In the genomic region with DNA sequence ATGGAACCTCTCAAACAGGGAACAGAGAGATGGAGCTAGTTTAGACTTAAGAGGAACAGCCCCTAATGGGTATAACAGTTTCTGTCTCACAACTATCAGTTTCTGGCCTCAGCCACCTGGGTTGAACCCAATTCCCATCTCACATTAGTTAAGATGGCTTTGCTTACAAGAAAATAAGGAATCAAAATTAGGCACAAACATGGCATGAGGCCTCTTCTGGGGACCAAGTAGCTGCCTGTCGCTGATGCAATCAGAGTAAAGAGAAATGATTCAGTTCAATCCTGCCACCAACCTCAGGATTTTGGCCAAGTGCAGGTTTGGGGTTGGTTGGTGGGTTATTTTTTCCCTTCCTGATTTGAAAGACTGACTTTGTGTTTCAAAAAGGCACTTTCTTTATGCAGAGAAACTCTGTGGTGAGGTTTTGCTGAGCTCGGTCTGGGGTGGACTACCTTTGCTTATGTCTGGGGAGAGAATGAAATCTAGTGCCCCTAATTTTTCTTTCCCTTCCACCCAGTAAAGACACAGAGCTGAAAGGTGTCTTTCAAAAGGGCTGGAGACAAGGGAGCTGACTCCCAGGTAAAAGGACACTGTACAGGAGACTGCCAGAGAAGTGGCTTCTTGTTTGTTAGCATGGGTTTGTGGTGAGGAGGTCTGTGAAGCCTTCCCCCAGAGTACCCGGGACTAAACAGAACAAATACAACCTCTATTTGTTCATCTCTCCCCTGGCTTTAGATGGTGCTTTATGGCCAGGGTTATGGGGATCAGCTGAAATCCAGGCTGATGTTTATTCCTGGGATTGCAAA, we compare ENCODE assay signal across 9 cellular contexts. TPM values are rescaled to one million over a fixed set of nuclear protein-coding genes. Genes with fewer than 3 reads are reported as not detected.
DNase-seq lines count a peak whose midpoint lies in the region; ATAC-seq, FAIRE-seq and TF ChIP-seq lines count a peak whose summit lies in the region.
"Had no signal": no experiment of that assay in that cellular context is flagged by ENCODE, and none has a peak within 500 bp of the region (broad histone marks: within the 10 kb centered on the region; RNA-seq: fewer than 3 reads in every experiment).

No MANE protein-coding gene starts in this region.

- peaks cover 19% of the 10 kb centered on the region for H3K4me1 Mint-ChIP-seq in T-helper 1 cell treated with Interleukin-12 subunit alpha and Interleukin-12 subunit beta and Interleukin-4 antibody, amounts not matched to agents 30 μg/mL and 1 μg/mL, for 36 hours (ENCODE audit: low read depth)
- peaks cover 17% of the 10 kb centered on the region for H3K4me1 Mint-ChIP-seq in mesothelial cell of epicardium
- peaks cover 18% of the 10 kb centered on the region for H3K4me1 Mint-ChIP-seq in nephron progenitor cell

- H3K36me3 Mint-ChIP-seq in T-helper 1 cell treated with Interleukin-12 subunit alpha and Interleukin-12 subunit beta and Interleukin-4 antibody, amounts not matched to agents 30 μg/mL and 1 μg/mL, for 36 hours (ENCODE audit: low read depth): peaks cover 2% of the 10 kb centered on the region
- H3K36me3 Mint-ChIP-seq in mesothelial cell of epicardium: no peaks in the 10 kb centered on the region
- no peaks in the 10 kb centered on the region for H3K36me3 Mint-ChIP-seq in nephron progenitor cell (ENCODE audit: low read depth)

- peak overlapping the region; percentile 47 for H3K27ac Mint-ChIP-seq in T-helper 1 cell treated with Interleukin-12 subunit alpha and Interleukin-12 subunit beta and Interleukin-4 antibody, amounts not matched to agents 30 μg/mL and 1 μg/mL, for 36 hours
- H3K27ac Mint-ChIP-seq in mesothelial cell of epicardium: peak overlapping the region; percentile 17
- H3K27ac Mint-ChIP-seq in nephron progenitor cell: no peak overlapping the region

- peaks cover 4% of the 10 kb centered on the region for H3K9me3 Mint-ChIP-seq in T-helper 1 cell treated with Interleukin-12 subunit alpha and Interleukin-12 subunit beta and Interleukin-4 antibody, amounts not matched to agents 30 μg/mL and 1 μg/mL, for 36 hours
- peaks cover 3% of the 10 kb centered on the region for H3K9me3 Mint-ChIP-seq in mesothelial cell of epicardium
- peaks cover 14% of the 10 kb centered on the region for H3K9me3 Mint-ChIP-seq in nephron progenitor cell

- FAIRE-seq in urothelium cell line (lab: Jason Lieb, UNC): no peak

- DNase-seq in mesothelial cell of epicardium (ENCODE audit: low spot score in 2 of 2, unreplicated experiment in 2 of 2) (no peak), urothelium cell line (ENCODE audit: low spot score) (no peak), nephron progenitor cell (no peak), substantia nigra (lab: John Stamatoyannopoulos, UW) (no peak)

- no peaks in the 10 kb centered on the region for H3K27me3 Mint-ChIP-seq in T-helper 1 cell treated with Interleukin-12 subunit alpha and Interleukin-12 subunit beta and Interleukin-4 antibody, amounts not matched to agents 30 μg/mL and 1 μg/mL, for 36 hours (ENCODE audit: low read depth)
- H3K27me3 Mint-ChIP-seq in mesothelial cell of epicardium (ENCODE audit: low read depth) (no peaks in the 10 kb centered on the region), nephron progenitor cell (ENCODE audit: low read depth, poor library complexity) (peaks cover 6% of the 10 kb centered on the region)

- H3K4me3 Mint-ChIP-seq in T-helper 1 cell treated with Interleukin-12 subunit alpha and Interleukin-12 subunit beta and Interleukin-4 antibody, amounts not matched to agents 30 μg/mL and 1 μg/mL, for 36 hours: no peak overlapping the region
- no peak overlapping the region for H3K4me3 Mint-ChIP-seq in mesothelial cell of epicardium
- H3K4me3 Mint-ChIP-seq in nephron progenitor cell: no peak overlapping the region

- H3K27ac ChIP-seq in substantia nigra (ENCODE audit: low read depth, low read length, poor library complexity, severe bottlenecking): no peak overlapping the region
- H3K27ac ChIP-seq: prostate gland had no signal

- ATAC-seq in GM18498 (IDR thresholded peaks at IDR 0.05; ENCODE audit: unreplicated experiment) (peak; percentile 79), GM21786 (IDR thresholded peaks at IDR 0.05; ENCODE audit: unreplicated experiment) (peak; percentile 57), HG03439 (IDR thresholded peaks at IDR 0.05; ENCODE audit: unreplicated experiment) (no peak)

- TF ChIP-seq CTCF in mesothelial cell of epicardium (IDR thresholded peaks at IDR 0.05; ENCODE audit: unreplicated experiment) (no peak), nephron progenitor cell (IDR thresholded peaks at IDR 0.05) (no peak)

RNA-seq across cellular contexts. Expression of gene NFAT5, which starts 44.8 kb away (rescaled TPM):
- total RNA-seq in mesothelial cell of epicardium: 82.7 to 92.5 TPM (median 90.6 TPM) in 3 replicates
